8 cellular contexts compared by ENCODE assay signal in the genomic region with DNA sequence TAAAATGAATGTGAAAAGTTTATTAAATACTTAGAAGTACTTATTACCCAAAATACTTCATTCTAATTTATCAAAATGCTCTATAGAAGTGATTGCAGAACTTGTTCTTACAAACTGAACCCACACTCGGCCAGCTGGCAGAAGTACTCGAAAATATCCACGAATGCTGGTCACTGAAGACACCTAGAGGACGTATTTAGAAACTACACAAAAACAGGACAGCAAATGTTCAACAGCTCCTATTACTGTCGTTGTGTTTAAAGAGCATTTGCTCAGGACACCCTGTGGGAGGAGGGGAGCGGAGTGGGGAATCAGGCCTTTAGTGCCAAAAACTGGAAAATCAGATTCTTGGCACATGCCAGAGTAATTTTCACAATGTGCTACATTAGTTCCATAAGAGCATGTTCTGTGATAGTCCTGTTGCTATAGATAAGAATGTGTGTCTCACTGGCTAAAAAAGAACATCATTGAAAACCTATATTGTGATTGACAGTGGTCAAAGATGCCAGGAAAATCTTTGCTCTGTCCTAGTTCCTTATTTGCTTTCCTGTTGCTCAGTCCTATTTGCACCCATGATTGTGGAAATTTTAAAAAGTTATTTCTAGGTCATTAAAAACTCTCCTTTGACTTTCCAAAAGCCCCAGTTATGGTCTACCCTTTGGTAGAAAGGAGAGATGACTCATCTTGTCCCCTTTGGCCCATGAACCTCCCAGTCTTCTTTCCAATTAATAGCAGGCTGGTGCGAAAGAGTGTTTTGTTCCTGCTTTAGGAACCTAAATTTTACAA. TPM values are rescaled to one million over a fixed set of nuclear protein-coding genes. Genes with fewer than 3 reads are reported as not detected.
DNase-seq lines count a peak whose midpoint lies in the region; ATAC-seq and TF ChIP-seq lines count a peak whose summit lies in the region.

No MANE protein-coding gene starts in this region.

- H3K36me3 ChIP-seq in heart left ventricle, result no peaks in the 10 kb centered on the region

- no peak for TF ChIP-seq POLR2A in heart left ventricle (IDR thresholded peaks at IDR 0.05)

- H3K27me3 ChIP-seq in heart left ventricle, result no peaks in the 10 kb centered on the region

- H3K9me3 ChIP-seq in heart left ventricle, result no peaks in the 10 kb centered on the region

- H3K27ac ChIP-seq in heart left ventricle, result peak overlapping the region in 6 of 12 donors; percentile 6 to 54 (median 20)

- H3K4me1 ChIP-seq in heart left ventricle, result peaks cover 0 to 14% (median 0%) of the 10 kb centered on the region in 12 donors

- no peak overlapping the region for H3K4me3 ChIP-seq in LNCaP clone FGC (ENCODE audit: low read depth, low read length)
- H3K4me3 ChIP-seq in heart left ventricle, result no peak overlapping the region

- 16 to 19% (median 17%) methylated on average over 7 of the region's 7 CpGs for WGBS in heart left ventricle, 4 donors

- TF ChIP-seq CTCF in LNCaP clone FGC (IDR thresholded peaks at IDR 0.05; ENCODE audit: control insufficient read depth, extremely low read depth, insufficient read depth) (peak; percentile 75), heart left ventricle (IDR thresholded peaks at IDR 0.05) (peak; percentile 52 to 78 (median 70))

- intact Hi-C loops in heart left ventricle (cut with DNase I), result loop anchor here (1.0 to 10.0 kb wide), 13 partner anchors 71 to 649 kb away; partner anchors contain the start of gene EGR2 (in 4 of the 10)
- intact Hi-C loops in posterior cingulate gyrus (cut with DNase I), result loop anchor here (5.0 to 10.0 kb wide), 3 partner anchors 269 to 649 kb away; partner anchors contain the start of gene EGR2

- peak; percentile 85 for DNase-seq in DMS53 (lab: John Stamatoyannopoulos, UW)
- peak; percentile 67 for DNase-seq in LNCaP clone FGC (ENCODE audit: low read depth)
- peak; percentile 82 for DNase-seq in RKO (ENCODE audit: low spot score)
- peak; percentile 32 for DNase-seq in activated naive CD4-positive, alpha-beta T cell treated with anti-CD3 and anti-CD28 coated beads, Interleukin-2, amount 50 U/mL, for 16 hours
- DNase-seq in heart left ventricle, result peak in 4 of 5 donors; percentile 53 to 74 (median 56)
- peak in 6 of 10 donors; percentile 21 to 91 (median 41) for DNase-seq in posterior cingulate gyrus

- ATAC-seq in GM21526 (IDR thresholded peaks at IDR 0.05; ENCODE audit: low FRiP score, unreplicated experiment), result peak; percentile 88
- ATAC-seq in heart left ventricle, result peak; percentile 64 to 94 (median 82)
- ATAC-seq in HG03196 (IDR thresholded peaks at IDR 0.05; ENCODE audit: unreplicated experiment), result no peak

RNA-seq across cellular contexts. Expression of gene NRBF2, which starts 49.0 kb away (rescaled TPM):
- 10 to 100 TPM in 6 of 9 donors, 1 to 10 TPM in 3; 7.4 to 18.3 (median 10.7) TPM for total RNA-seq in heart left ventricle
- polyA plus RNA-seq in heart left ventricle, result 10 to 100 TPM in 1 of 2 donors, 1 to 10 TPM in 1; 2.7 to 15.2 TPM

Comparison
In these comparisons a context has a peak if more than half of its experiments do, and no peak if none do; other contexts are left out.
1. DNase-seq: peak in every context shown above with its lines; median percentile 85 in DMS53; 82 in RKO; 67 in LNCaP clone FGC; 56 in heart left ventricle; 41 in posterior cingulate gyrus; 32 in activated naive CD4-positive, alpha-beta T cell treated with anti-CD3 and anti-CD28 coated beads, Interleukin-2, amount 50 U/mL, for 16 hours.